17 cellular contexts compared by ENCODE assay signal in the genomic region with DNA sequence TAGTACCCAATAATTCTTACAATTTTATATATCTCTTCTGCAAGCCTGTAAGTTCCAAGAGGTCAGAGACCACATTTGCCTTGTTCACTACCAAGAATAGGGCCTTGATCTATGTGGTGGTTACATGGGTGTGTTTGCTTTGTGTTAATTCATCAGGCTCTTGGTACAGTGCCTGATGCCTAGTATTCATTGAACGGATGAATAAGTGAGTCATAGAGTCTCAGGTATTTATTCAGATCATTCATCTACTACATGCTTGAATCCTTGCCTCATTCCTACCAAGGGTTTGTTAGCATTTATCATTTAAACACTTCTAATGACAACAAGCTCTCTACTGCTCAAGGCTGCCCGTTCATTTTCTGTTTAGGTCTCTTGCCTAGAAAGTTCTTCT. TPM values are rescaled to one million over a fixed set of nuclear protein-coding genes. Genes with fewer than 3 reads are reported as not detected.
DNase-seq lines count a peak whose midpoint lies in the region; FAIRE-seq and TF ChIP-seq lines count a peak whose summit lies in the region.
"Had no signal": no experiment of that assay in that cellular context is flagged by ENCODE, and none has a peak within 500 bp of the region (broad histone marks: within the 10 kb centered on the region; RNA-seq: fewer than 3 reads in every experiment).

No MANE protein-coding gene starts in this region.

- H3K79me2 ChIP-seq in astrocyte (ENCODE audit: insufficient read depth, low read length), result no peaks in the 10 kb centered on the region

- peak overlapping the region; percentile 10 for H3K4me2 ChIP-seq in astrocyte (ENCODE audit: low read length)

- no peaks in the 10 kb centered on the region for H4K20me1 ChIP-seq in astrocyte (ENCODE audit: insufficient read depth, low read length)

- no peak overlapping the region for H3K27ac Mint-ChIP-seq in astrocyte (ENCODE audit: unreplicated experiment)
- H3K27ac Mint-ChIP-seq: activated CD4-positive, alpha-beta T cell treated with anti-CD3 and anti-CD28 coated beads, Interleukin-2, amount 10 ng/mL, durations not matched to agents 7 days and 5 days; stimulated activated effector memory CD8-positive, alpha-beta T cell treated with anti-CD3 and anti-CD28 coated beads, Interleukin-12 subunit alpha, Interleukin-12 subunit beta, amount 100 ng/mL, for 72 hours had no signal

- TF ChIP-seq CTCF in astrocyte (IDR thresholded peaks at IDR 0.05; ENCODE audit: insufficient read depth, low read depth, low read length), result no peak
- no peak for TF ChIP-seq CTCF in fibroblast of the aortic adventitia (IDR thresholded peaks at IDR 0.05; ENCODE audit: insufficient read depth, low read length)

- peaks cover 14% of the 10 kb centered on the region for H3K4me1 Mint-ChIP-seq in astrocyte (ENCODE audit: low read depth, unreplicated experiment)
- H3K4me1 Mint-ChIP-seq: activated CD4-positive, alpha-beta T cell treated with anti-CD3 and anti-CD28 coated beads, Interleukin-2, amount 10 ng/mL, durations not matched to agents 7 days and 5 days; stimulated activated effector memory CD8-positive, alpha-beta T cell treated with anti-CD3 and anti-CD28 coated beads, Interleukin-12 subunit alpha, Interleukin-12 subunit beta, amount 100 ng/mL, for 72 hours had no signal

- H3K27ac ChIP-seq in astrocyte (ENCODE audit: low read depth, low read length), result no peak overlapping the region

- DNase-seq in NCI-H345 (lab: John Stamatoyannopoulos, UW), result peak; percentile 40
- DNase-seq in NCI-H345 treated with DMSO at 0.1 percent for 48 hours (lab: John Stamatoyannopoulos, UW; ENCODE audit: unreplicated experiment), result no peak
- DNase-seq in astrocyte (ENCODE audit: low read depth), result peak; percentile 94
- peak; percentile 54 for DNase-seq in fibroblast of the aortic adventitia (ENCODE audit: low read depth)
- DNase-seq in urothelium cell line (ENCODE audit: low spot score), result peak; percentile 50
- DNase-seq in NCI-H82 treated with DMSO at 0.1 percent for 48 hours (lab: John Stamatoyannopoulos, UW; ENCODE audit: unreplicated experiment), result no peak
- DNase-seq in SIG-M5 treated with dmso at 0.1 percent for 504 hours (lab: John Stamatoyannopoulos, UW; ENCODE audit: unreplicated experiment), result no peak
- DNase-seq in HAP-1 (ENCODE audit: low spot score in 2 of 2), result no peak
- DNase-seq: activated CD4-positive, alpha-beta T cell treated with anti-CD3 and anti-CD28 coated beads, Interleukin-2, amount 10 ng/mL, durations not matched to agents 7 days and 5 days; activated gamma-delta T cell treated with Interleukin-2 at 50 U/mL for 16 hours; amygdala; foreskin fibroblast; NCI-H82 had no signal

- H3K9me3 Mint-ChIP-seq in astrocyte (ENCODE audit: unreplicated experiment), result no peaks in the 10 kb centered on the region
- H3K9me3 Mint-ChIP-seq: activated CD4-positive, alpha-beta T cell treated with anti-CD3 and anti-CD28 coated beads, Interleukin-2, amount 10 ng/mL, durations not matched to agents 7 days and 5 days; stimulated activated effector memory CD8-positive, alpha-beta T cell treated with anti-CD3 and anti-CD28 coated beads, Interleukin-12 subunit alpha, Interleukin-12 subunit beta, amount 100 ng/mL, for 72 hours had no signal

- peaks cover 2% of the 10 kb centered on the region for H3K27me3 Mint-ChIP-seq in astrocyte (ENCODE audit: low read depth, unreplicated experiment)

- H3K36me3 Mint-ChIP-seq in astrocyte (ENCODE audit: low read depth, unreplicated experiment), result peaks cover 4% of the 10 kb centered on the region
- H3K36me3 Mint-ChIP-seq: stimulated activated effector memory CD8-positive, alpha-beta T cell treated with anti-CD3 and anti-CD28 coated beads, Interleukin-12 subunit alpha, Interleukin-12 subunit beta, amount 100 ng/mL, for 72 hours had no signal

- H3K36me3 ChIP-seq in astrocyte (ENCODE audit: insufficient read depth, low read length) (no peaks in the 10 kb centered on the region), HAP-1 (replicated peaks) (no peaks in the 10 kb centered on the region)

- H3K27me3 ChIP-seq in astrocyte (ENCODE audit: insufficient read depth, low read length) (no peaks in the 10 kb centered on the region), HAP-1 (ENCODE audit: low read depth) (no peaks in the 10 kb centered on the region; the same call in 1 of the 2 replicates)

- no peak overlapping the region for H2AFZ ChIP-seq in astrocyte (ENCODE audit: low read depth, low read length)

- H3K4me3 ChIP-seq in astrocyte (ENCODE audit: insufficient read depth, low read depth, low read length) (no peak overlapping the region), fibroblast of the aortic adventitia (ENCODE audit: low read depth, low read length) (no peak overlapping the region), HAP-1 (no peak overlapping the region)

- H3K4me3 Mint-ChIP-seq in astrocyte (ENCODE audit: unreplicated experiment), result no peak overlapping the region
- H3K4me3 Mint-ChIP-seq: activated CD4-positive, alpha-beta T cell treated with anti-CD3 and anti-CD28 coated beads, Interleukin-2, amount 10 ng/mL, durations not matched to agents 7 days and 5 days; stimulated activated effector memory CD8-positive, alpha-beta T cell treated with anti-CD3 and anti-CD28 coated beads, Interleukin-12 subunit alpha, Interleukin-12 subunit beta, amount 100 ng/mL, for 72 hours had no signal

- no peaks in the 10 kb centered on the region for H3K9me3 ChIP-seq in astrocyte (ENCODE audit: insufficient read depth, low read depth, low read length)
- H3K9me3 ChIP-seq in HAP-1, result no peaks in the 10 kb centered on the region

- FAIRE-seq in astrocyte (lab: Jason Lieb, UNC) (no peak), urothelium cell line (lab: Jason Lieb, UNC) (no peak)
- FAIRE-seq: H1, TTC549 had no signal

- in situ Hi-C loops in HAP-1 (cut with MboI; ENCODE audit: low sequenced_read_pairs), result no loop called here

- H3K9ac ChIP-seq in astrocyte (ENCODE audit: low read length), result no peak overlapping the region

- H3K4me1 ChIP-seq in astrocyte (ENCODE audit: insufficient read depth, low read length), result peaks cover 7% of the 10 kb centered on the region
- H3K4me1 ChIP-seq in HAP-1, result peaks cover 9% of the 10 kb centered on the region

RNA-seq across cellular contexts. Expression of gene SGPL1, which starts 11.3 kb away (rescaled TPM):
- total RNA-seq in astrocyte (101 and 108 TPM in 2 replicates), fibroblast of the aortic adventitia (ENCODE audit: low replicate concordance) (26.3 and 117 TPM in 2 replicates)

RNA-seq across cellular contexts. Expression of gene TBATA, which starts 19.2 kb away (rescaled TPM):
- total RNA-seq in astrocyte (not detected in 2 replicates), fibroblast of the aortic adventitia (ENCODE audit: low replicate concordance) (not detected in 2 replicates)
- total RNA-seq: activated CD4-positive, alpha-beta T cell treated with anti-CD3 and anti-CD28 coated beads, Interleukin-2, amount 10 ng/mL, durations not matched to agents 7 days and 5 days; H1; RPMI7951 had no signal

Comparison
In these comparisons a context has a peak if more than half of its experiments do, and no peak if none do; other contexts are left out.
1. DNase-seq: peak in NCI-H345 (single experiment), astrocyte (single experiment), fibroblast of the aortic adventitia (single experiment) and urothelium cell line (single experiment); none in NCI-H345 treated with DMSO at 0.1 percent for 48 hours (single experiment), NCI-H82 treated with DMSO at 0.1 percent for 48 hours (single experiment), SIG-M5 treated with dmso at 0.1 percent for 504 hours (single experiment) and HAP-1 (0 of 2).